Comparison of ENCODE assay signal across 8 cellular contexts in the genomic region with DNA sequence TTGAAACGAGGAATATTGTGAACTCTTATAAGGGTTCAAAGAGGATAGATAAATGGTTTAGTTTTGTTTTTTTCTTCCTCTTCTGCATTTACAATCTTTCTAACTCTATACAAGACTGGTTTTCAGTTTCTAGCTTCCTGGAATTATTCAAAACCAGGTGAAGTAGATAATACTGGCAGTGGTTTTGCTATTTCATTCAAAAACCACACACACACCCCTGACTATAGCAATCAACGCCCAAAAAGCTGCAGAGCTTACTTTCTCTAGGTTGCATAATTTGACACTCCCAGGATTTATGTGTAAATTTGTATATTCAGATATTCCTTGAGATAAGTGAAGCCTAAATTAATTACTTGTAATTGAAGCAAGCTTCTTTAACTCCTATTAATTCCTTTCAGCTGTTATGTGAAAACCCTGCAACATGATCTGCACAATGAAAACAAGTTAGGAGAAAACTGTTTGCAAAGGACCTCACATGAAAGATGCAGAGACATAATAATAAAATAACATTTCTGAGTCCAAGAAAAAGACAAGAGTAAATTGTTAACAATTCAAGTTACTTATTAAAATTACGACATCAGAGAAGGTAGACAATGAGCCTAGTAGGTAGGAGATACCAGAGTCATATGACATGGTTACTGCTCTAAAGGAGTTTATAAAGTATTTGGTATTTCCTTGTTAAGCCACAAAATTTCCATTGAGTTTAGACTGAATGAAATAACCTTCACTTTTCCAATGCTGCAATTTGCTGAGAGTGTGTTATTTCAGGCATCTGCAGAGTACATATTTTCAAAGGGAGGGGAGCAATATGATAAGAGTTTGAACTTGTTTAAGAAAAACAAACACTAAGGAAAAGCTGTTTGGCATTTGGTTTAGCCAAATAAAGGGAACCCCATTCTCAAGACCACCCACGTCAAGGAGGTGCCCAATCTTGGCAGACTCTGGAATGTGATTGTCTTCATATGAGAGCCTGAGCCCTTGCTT. TPM values are rescaled to one million over a fixed set of nuclear protein-coding genes. Genes with fewer than 3 reads are reported as not detected.
A peak's percentile ranks its signal among the peaks of the same experiment; 100 is the strongest.
DNase-seq lines count a peak whose midpoint lies in the region; ATAC-seq and TF ChIP-seq lines count a peak whose summit lies in the region.

No MANE protein-coding gene starts in this region.

- no peaks in the 10 kb centered on the region for H3K9me3 ChIP-seq in esophagus muscularis mucosa

- no peaks in the 10 kb centered on the region for H3K9me3 Mint-ChIP-seq in HFFc6
- no peaks in the 10 kb centered on the region for H3K9me3 Mint-ChIP-seq in T-cell

- DNase-seq in AML-193 (lab: John Stamatoyannopoulos, UW) (peak; percentile 44 to 46), HFFc6 (peak; percentile 30), T-cell (no peak), esophagus muscularis mucosa (ENCODE audit: extremely low spot score) (no peak)

- peak overlapping the region; percentile 99 to 100 (median 100) for H3K27ac ChIP-seq in esophagus muscularis mucosa (replicated peaks in 1 of 4)
- H3K27ac ChIP-seq in rectal smooth muscle tissue (ENCODE audit: low read depth, low read length), result peak overlapping the region; percentile 100

- ATAC-seq in T-cell (replicated peaks in 1 of 4) (no peak), GM19324 (IDR thresholded peaks at IDR 0.05; ENCODE audit: low FRiP score, unreplicated experiment) (no peak), GM21423 (IDR thresholded peaks at IDR 0.05; ENCODE audit: unreplicated experiment) (no peak), HG02938 (IDR thresholded peaks at IDR 0.05; ENCODE audit: unreplicated experiment) (no peak)

- H3K9ac ChIP-seq in rectal smooth muscle tissue (ENCODE audit: low read length), result no peak overlapping the region

- peaks cover 20% of the 10 kb centered on the region for H3K36me3 Mint-ChIP-seq in HFFc6 (ENCODE audit: low read depth)
- H3K36me3 Mint-ChIP-seq in T-cell, result peaks cover 5% of the 10 kb centered on the region

- H3K4me1 Mint-ChIP-seq in HFFc6 (ENCODE audit: low read depth), result peaks cover 40% of the 10 kb centered on the region
- peaks cover 31 to 39% (median 36%) of the 10 kb centered on the region in 3 donors for H3K4me1 Mint-ChIP-seq in T-cell

- POLR2A ChIA-PET in T-cell (lab: Charles Lee), result interaction anchor here (0.5 to 4.1 kb wide), 13 partner anchors 11 to 506 kb away, joined by 3 to 66 read pairs (median 4); partner anchors contain the start of gene HNRNPA3 (in 1 of the 2)

- H3K27ac Mint-ChIP-seq in HFFc6 (peak overlapping the region; percentile 95), T-cell (peak overlapping the region; percentile 99)

- intact Hi-C loops in esophagus muscularis mucosa (cut with DNase I), result loop anchor here (1.0 to 2.0 kb wide), 3 partner anchors 54 to 101 kb away; partner anchors contain the start of gene HNRNPA3

- WGBS in esophagus muscularis mucosa, result 19% methylated on average over 4 of the region's 4 CpGs

- CTCF ChIA-PET in T-cell (lab: Charles Lee), result interaction anchor here (0.6 to 4.4 kb wide), 17 partner anchors 8 to 118 kb away, joined by 4 to 74 read pairs (median 6); partner anchors contain the start of gene HNRNPA3 (in 1 of the 2)

- TF ChIP-seq POLR2A in esophagus muscularis mucosa (IDR thresholded peaks at IDR 0.05; ENCODE audit: low read depth), result no peak

- no peak for TF ChIP-seq EP300 in esophagus muscularis mucosa (IDR thresholded peaks at IDR 0.05)

- H3K4me1 ChIP-seq in esophagus muscularis mucosa (peaks cover 23 to 30% (median 26%) of the 10 kb centered on the region in 4 donors), rectal smooth muscle tissue (ENCODE audit: control insufficient read depth, insufficient read depth, low read length) (peaks cover 7% of the 10 kb centered on the region)

- TF ChIP-seq CTCF in HFFc6 (IDR thresholded peaks at IDR 0.05), result no peak
- no peak for TF ChIP-seq CTCF in esophagus muscularis mucosa (IDR thresholded peaks at IDR 0.05)

- peak overlapping the region; percentile 92 to 100 (median 96) for H3K4me3 ChIP-seq in esophagus muscularis mucosa
- peak overlapping the region; percentile 86 for H3K4me3 ChIP-seq in rectal smooth muscle tissue (ENCODE audit: low read length)

- H3K36me3 ChIP-seq in esophagus muscularis mucosa (no peaks in the 10 kb centered on the region), rectal smooth muscle tissue (ENCODE audit: control insufficient read depth, insufficient read depth, low read length) (no peaks in the 10 kb centered on the region)

- H3K27me3 ChIP-seq in esophagus muscularis mucosa (no peaks in the 10 kb centered on the region), rectal smooth muscle tissue (ENCODE audit: control insufficient read depth, insufficient read depth, low read length) (no peaks in the 10 kb centered on the region)

- H3K4me3 Mint-ChIP-seq in HFFc6, result peak overlapping the region; percentile 91
- peak overlapping the region; percentile 96 to 97 (median 96) for H3K4me3 Mint-ChIP-seq in T-cell

- peaks cover 2% of the 10 kb centered on the region; the same call in 1 of the 2 replicates for H3K27me3 Mint-ChIP-seq in HFFc6 (ENCODE audit: insufficient read depth)
- H3K27me3 Mint-ChIP-seq in T-cell, result no peaks in the 10 kb centered on the region

RNA-seq across cellular contexts. Expression of gene NFE2L2, which starts 1.6 kb away (rescaled TPM):
- 10 to 100 TPM; 59.0 to 76.5 (median 67.8) TPM for total RNA-seq in HFFc6 (2021; fragmentation: NEBNext Ultra II Directional; extraction: Animal tissue kit (Norgen Biotek cat#: 25700))
- total RNA-seq in T-cell (10 to 100 TPM; 54.3 to 77.0 (median 73.8) TPM), esophagus muscularis mucosa (100 to 1,000 TPM in 1 of 4 donors, 10 to 100 TPM in 3; 62.0 to 115 (median 72.3) TPM)

RNA-seq across cellular contexts. Expression of gene HNRNPA3, which starts 53.5 kb away (rescaled TPM):
- 100 to 1,000 TPM; 165 to 253 (median 205) TPM for total RNA-seq in HFFc6 (2021; fragmentation: NEBNext Ultra II Directional; extraction: Animal tissue kit (Norgen Biotek cat#: 25700))
- total RNA-seq in T-cell, result 100 to 1,000 TPM; 134 to 220 (median 151) TPM
- total RNA-seq in esophagus muscularis mucosa, result 10 to 100 TPM; 59.2 to 72.3 (median 64.3) TPM

Comparison
In these comparisons a context has a peak if more than half of its experiments do, and no peak if none do; other contexts are left out.
1. DNase-seq: peak in AML-193 (2 of 2) and HFFc6 (single experiment); none in T-cell (0 of 34) and esophagus muscularis mucosa (single experiment).